1 cellular context compared by ENCODE assay signal in the genomic region with DNA sequence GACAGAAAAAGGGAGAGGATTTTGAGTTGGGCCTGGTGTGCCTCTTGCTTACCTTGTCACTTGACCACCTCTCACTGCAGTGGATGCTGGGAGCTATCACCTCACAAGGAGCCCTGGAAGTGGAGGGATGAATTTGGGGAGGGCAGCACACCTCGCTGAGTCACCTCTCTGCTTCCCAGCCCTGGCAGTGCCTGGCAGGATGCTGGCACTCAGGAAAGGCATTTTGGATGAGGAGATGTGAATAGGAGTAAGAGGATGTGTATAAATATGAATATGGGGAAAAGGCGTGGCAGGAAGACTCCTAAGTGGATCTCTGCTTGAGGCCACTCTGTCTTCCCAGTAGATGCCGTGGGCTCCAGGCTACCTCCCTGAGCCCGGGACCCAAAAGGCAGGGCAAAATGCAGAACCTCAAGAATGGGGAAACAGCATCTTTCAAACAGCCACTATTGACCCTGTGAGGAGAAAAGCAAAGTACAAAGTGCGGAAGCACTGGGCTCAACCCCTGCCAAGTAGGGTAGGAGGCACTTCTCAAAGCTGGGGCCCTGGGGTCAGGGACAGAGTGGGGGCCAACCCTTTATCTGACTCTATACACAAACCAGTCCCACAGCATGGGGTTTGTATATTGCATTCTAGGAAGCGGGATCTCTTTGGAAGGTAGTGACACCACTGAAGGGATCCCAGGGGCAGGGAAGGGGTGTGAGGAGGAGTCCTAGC.
A peak's percentile ranks its signal among the peaks of the same experiment; 100 is the strongest.
TF ChIP-seq lines count a peak whose summit lies in the region.

No MANE protein-coding gene starts in this region.

TF ChIP-seq in HepG2, 621 proteins besides CTCF, POLR2A, EP300 and RAD21 (continued from another document):
- no peak for TF ChIP-seq PITX1 (CRISPR knock-in tag; IDR thresholded peaks at IDR 0.05)
- TF ChIP-seq ZMYM4 (CRISPR knock-in tag; IDR thresholded peaks at IDR 0.05): no peak
- no peak for TF ChIP-seq SOX13 (IDR thresholded peaks at IDR 0.05)
- 0 out of 4 replicates have a peak, but pooled peaks of 1 of the 2 experiments have one; percentile 31 for TF ChIP-seq SOX13 (CRISPR knock-in tag; conservative IDR thresholded peaks at IDR 0.05 in 1 of 2, IDR thresholded peaks at IDR 0.05 in 1 of 2)
- 0 out of 2 replicates have a peak, but pooled peaks have one; percentile 30 for TF ChIP-seq HOXD1 (CRISPR knock-in tag; IDR thresholded peaks at IDR 0.05)
- no peak for TF ChIP-seq BRD4 (CRISPR knock-in tag; IDR thresholded peaks at IDR 0.05)
- TF ChIP-seq GATAD2A (CRISPR knock-in tag; IDR thresholded peaks at IDR 0.05): peak; percentile 15; the same call in 1 of the 2 replicates
- TF ChIP-seq, protein P1, sequence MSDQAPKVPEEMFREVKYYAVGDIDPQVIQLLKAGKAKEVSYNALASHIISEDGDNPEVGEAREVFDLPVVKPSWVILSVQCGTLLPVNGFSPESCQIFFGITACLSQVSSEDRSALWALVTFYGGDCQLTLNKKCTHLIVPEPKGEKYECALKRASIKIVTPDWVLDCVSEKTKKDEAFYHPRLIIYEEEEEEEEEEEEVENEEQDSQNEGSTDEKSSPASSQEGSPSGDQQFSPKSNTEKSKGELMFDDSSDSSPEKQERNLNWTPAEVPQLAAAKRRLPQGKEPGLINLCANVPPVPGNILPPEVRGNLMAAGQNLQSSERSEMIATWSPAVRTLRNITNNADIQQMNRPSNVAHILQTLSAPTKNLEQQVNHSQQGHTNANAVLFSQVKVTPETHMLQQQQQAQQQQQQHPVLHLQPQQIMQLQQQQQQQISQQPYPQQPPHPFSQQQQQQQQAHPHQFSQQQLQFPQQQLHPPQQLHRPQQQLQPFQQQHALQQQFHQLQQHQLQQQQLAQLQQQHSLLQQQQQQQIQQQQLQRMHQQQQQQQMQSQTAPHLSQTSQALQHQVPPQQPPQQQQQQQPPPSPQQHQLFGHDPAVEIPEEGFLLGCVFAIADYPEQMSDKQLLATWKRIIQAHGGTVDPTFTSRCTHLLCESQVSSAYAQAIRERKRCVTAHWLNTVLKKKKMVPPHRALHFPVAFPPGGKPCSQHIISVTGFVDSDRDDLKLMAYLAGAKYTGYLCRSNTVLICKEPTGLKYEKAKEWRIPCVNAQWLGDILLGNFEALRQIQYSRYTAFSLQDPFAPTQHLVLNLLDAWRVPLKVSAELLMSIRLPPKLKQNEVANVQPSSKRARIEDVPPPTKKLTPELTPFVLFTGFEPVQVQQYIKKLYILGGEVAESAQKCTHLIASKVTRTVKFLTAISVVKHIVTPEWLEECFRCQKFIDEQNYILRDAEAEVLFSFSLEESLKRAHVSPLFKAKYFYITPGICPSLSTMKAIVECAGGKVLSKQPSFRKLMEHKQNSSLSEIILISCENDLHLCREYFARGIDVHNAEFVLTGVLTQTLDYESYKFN (CRISPR knock-in tag; conservative IDR thresholded peaks at IDR 0.05): peak; percentile 56
- TF ChIP-seq, protein P2, sequence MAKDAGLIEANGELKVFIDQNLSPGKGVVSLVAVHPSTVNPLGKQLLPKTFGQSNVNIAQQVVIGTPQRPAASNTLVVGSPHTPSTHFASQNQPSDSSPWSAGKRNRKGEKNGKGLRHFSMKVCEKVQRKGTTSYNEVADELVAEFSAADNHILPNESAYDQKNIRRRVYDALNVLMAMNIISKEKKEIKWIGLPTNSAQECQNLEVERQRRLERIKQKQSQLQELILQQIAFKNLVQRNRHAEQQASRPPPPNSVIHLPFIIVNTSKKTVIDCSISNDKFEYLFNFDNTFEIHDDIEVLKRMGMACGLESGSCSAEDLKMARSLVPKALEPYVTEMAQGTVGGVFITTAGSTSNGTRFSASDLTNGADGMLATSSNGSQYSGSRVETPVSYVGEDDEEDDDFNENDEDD (CRISPR knock-in tag; IDR thresholded peaks at IDR 0.05; ENCODE audit: borderline replicate concordance): no peak
- no peak for TF ChIP-seq KMT2B (CRISPR knock-in tag; IDR thresholded peaks at IDR 0.05)
